In genomic region chr16:4053663-4054479, GRCh38 we compare ENCODE assay signal across 9 cellular contexts.
A peak's percentile ranks its signal among the peaks of the same experiment; 100 is the strongest.
DNase-seq lines count a peak whose midpoint lies in the region; ATAC-seq and FAIRE-seq lines count a peak whose summit lies in the region.
"Had no signal": no experiment of that assay in that cellular context is flagged by ENCODE, and none has a peak within 500 bp of the region (broad histone marks: within the 10 kb centered on the region; RNA-seq: fewer than 3 reads in every experiment).

No MANE protein-coding gene starts in this region.

- H3K27ac Mint-ChIP-seq in effector memory CD8-positive, alpha-beta T cell = peak overlapping the region in 1 of 2 donors; percentile 79
- peak overlapping the region; percentile 21 to 76 for H3K27ac Mint-ChIP-seq in natural killer cell treated with Interleukin-12 subunit alpha and Interleukin-12 subunit beta and Interleukin-15 and Interleukin-18, amount 100 ng/mL, for 72 hours

- H3K4me3 Mint-ChIP-seq in effector memory CD8-positive, alpha-beta T cell = peak overlapping the region in 1 of 2 donors; percentile 29
- H3K4me3 Mint-ChIP-seq in natural killer cell treated with Interleukin-12 subunit alpha and Interleukin-12 subunit beta and Interleukin-15 and Interleukin-18, amount 100 ng/mL, for 72 hours = peak overlapping the region; percentile 58

- peaks cover 15 to 20% of the 10 kb centered on the region in 2 donors for H3K4me1 Mint-ChIP-seq in effector memory CD8-positive, alpha-beta T cell (ENCODE audit: low read depth in 2 of 2)
- H3K4me1 Mint-ChIP-seq in natural killer cell treated with Interleukin-12 subunit alpha and Interleukin-12 subunit beta and Interleukin-15 and Interleukin-18, amount 100 ng/mL, for 72 hours (ENCODE audit: low read depth in 2 of 2) = peaks cover 37 to 38% of the 10 kb centered on the region in 2 donors

- no peaks in the 10 kb centered on the region for H3K27me3 Mint-ChIP-seq in effector memory CD8-positive, alpha-beta T cell
- no peaks in the 10 kb centered on the region for H3K27me3 Mint-ChIP-seq in natural killer cell treated with Interleukin-12 subunit alpha and Interleukin-12 subunit beta and Interleukin-15 and Interleukin-18, amount 100 ng/mL, for 72 hours

- no peak for FAIRE-seq in frontal cortex (lab: Jason Lieb, UNC)
- FAIRE-seq: colon had no signal

- H3K36me3 Mint-ChIP-seq in effector memory CD8-positive, alpha-beta T cell (ENCODE audit: insufficient read depth) = peaks cover 11% of the 10 kb centered on the region
- H3K36me3 Mint-ChIP-seq in natural killer cell treated with Interleukin-12 subunit alpha and Interleukin-12 subunit beta and Interleukin-15 and Interleukin-18, amount 100 ng/mL, for 72 hours = no peaks in the 10 kb centered on the region

- peak; percentile 71 for ATAC-seq in effector memory CD8-positive, alpha-beta T cell (replicated peaks)
- ATAC-seq in natural killer cell treated with Interleukin-12 subunit alpha and Interleukin-12 subunit beta and Interleukin-15 and Interleukin-18, amount 100 ng/mL, for 72 hours = peak in 1 of 2 donors; percentile 75
- ATAC-seq in GM19023 (IDR thresholded peaks at IDR 0.05; ENCODE audit: unreplicated experiment) = no peak

- DNase-seq in DMS79 treated with DMSO at 0.1 percent for 48 hours (lab: John Stamatoyannopoulos, UW) (peak; percentile 81), NCI-H510A treated with DMSO at 0.1 percent for 48 hours (lab: John Stamatoyannopoulos, UW) (peak; percentile 77), frontal cortex (ENCODE audit: low spot score in 2 of 2) (no peak), NCI-H1048 (lab: John Stamatoyannopoulos, UW) (no peak), NCI-H82 treated with DMSO at 0.1 percent for 48 hours (lab: John Stamatoyannopoulos, UW; ENCODE audit: unreplicated experiment) (no peak)
- no peak for DNase-seq in effector memory CD8-positive, alpha-beta T cell
- DNase-seq in natural killer cell treated with Interleukin-12 subunit alpha and Interleukin-12 subunit beta and Interleukin-15 and Interleukin-18, amount 100 ng/mL, for 72 hours (ENCODE audit: low spot score) = no peak

- no peaks in the 10 kb centered on the region for H3K9me3 Mint-ChIP-seq in effector memory CD8-positive, alpha-beta T cell
- no peaks in the 10 kb centered on the region for H3K9me3 Mint-ChIP-seq in natural killer cell treated with Interleukin-12 subunit alpha and Interleukin-12 subunit beta and Interleukin-15 and Interleukin-18, amount 100 ng/mL, for 72 hours

Comparison
In these comparisons a context has a peak if more than half of its experiments do, and no peak if none do; other contexts are left out.
1. DNase-seq: peak in DMS79 treated with DMSO at 0.1 percent for 48 hours (single experiment) and NCI-H510A treated with DMSO at 0.1 percent for 48 hours (single experiment); none in effector memory CD8-positive, alpha-beta T cell (0 of 3), natural killer cell treated with Interleukin-12 subunit alpha and Interleukin-12 subunit beta and Interleukin-15 and Interleukin-18, amount 100 ng/mL, for 72 hours (single experiment), frontal cortex (0 of 2), NCI-H1048 (single experiment) and NCI-H82 treated with DMSO at 0.1 percent for 48 hours (single experiment).